Comparison of ENCODE assay signal across 8 cellular contexts in genomic region chr1:100353988-100354387, GRCh38.
DNase-seq lines count a peak whose midpoint lies in the region; ATAC-seq and TF ChIP-seq lines count a peak whose summit lies in the region.

No MANE protein-coding gene starts in this region.

- peaks cover 19% of the 10 kb centered on the region for H3K36me3 ChIP-seq in effector memory CD4-positive, alpha-beta T cell (ENCODE audit: control insufficient read depth, insufficient read depth, low read length)
- H3K36me3 ChIP-seq in neutrophil = no peaks in the 10 kb centered on the region

- ATAC-seq in HG02870 (IDR thresholded peaks at IDR 0.05; ENCODE audit: unreplicated experiment) = no peak

- no peaks in the 10 kb centered on the region for H3K27me3 ChIP-seq in effector memory CD4-positive, alpha-beta T cell (replicated peaks; ENCODE audit: control insufficient read depth, insufficient read depth, low read length, poor library complexity, severe bottlenecking)
- H3K27me3 ChIP-seq in neutrophil = no peaks in the 10 kb centered on the region

- TF ChIP-seq CTCF in neutrophil (IDR thresholded peaks at IDR 0.05) = no peak

- peak; percentile 61 for DNase-seq in ELF-1 (ENCODE audit: low read depth, low spot score)
- peak; percentile 11 for DNase-seq in NCI-H2227 treated with DMSO at 0.1 percent for 48 hours (lab: John Stamatoyannopoulos, UW)
- DNase-seq in effector memory CD4-positive, alpha-beta T cell = no peak
- DNase-seq in DMS114 treated with DMSO at 0.1 percent for 48 hours (lab: John Stamatoyannopoulos, UW; ENCODE audit: unreplicated experiment) = no peak
- no peak for DNase-seq in SKM-1 (lab: John Stamatoyannopoulos, UW; ENCODE audit: unreplicated experiment)
- no peak for DNase-seq in activated CD8-positive, alpha-beta memory T cell treated with anti-CD3 and anti-CD28 coated beads, Interleukin-2, amount 50 U/mL, for 48 hours

- H3K27ac ChIP-seq in effector memory CD4-positive, alpha-beta T cell (ENCODE audit: insufficient read depth, low read length, poor library complexity, severe bottlenecking) = peak overlapping the region; percentile 96
- H3K27ac ChIP-seq in neutrophil = peak overlapping the region; percentile 87

- H3K4me1 ChIP-seq in effector memory CD4-positive, alpha-beta T cell (ENCODE audit: control insufficient read depth, insufficient read depth, low read length, poor library complexity, severe bottlenecking) = peaks cover 37% of the 10 kb centered on the region
- peaks cover 65 to 73% of the 10 kb centered on the region in 2 experiments for H3K4me1 ChIP-seq in neutrophil (ENCODE audit: control insufficient read depth in 1 of 2, insufficient read depth in 1 of 2, low read depth in 1 of 2, low read length in 1 of 2)

- H3K9me3 ChIP-seq in effector memory CD4-positive, alpha-beta T cell (ENCODE audit: control insufficient read depth, low read length) = no peaks in the 10 kb centered on the region
- no peaks in the 10 kb centered on the region for H3K9me3 ChIP-seq in neutrophil

- H3K4me3 ChIP-seq in effector memory CD4-positive, alpha-beta T cell (ENCODE audit: insufficient read depth, low read depth, low read length, poor library complexity, severe bottlenecking) = peak overlapping the region; percentile 99
- peak overlapping the region in 1 of 2 experiments; percentile 91 for H3K4me3 ChIP-seq in neutrophil (ENCODE audit: low read depth in 1 of 2, low read length in 1 of 2)

Comparison
In these comparisons a context has a peak if more than half of its experiments do, and no peak if none do; other contexts are left out.
1. DNase-seq: peak in ELF-1 (single experiment) and NCI-H2227 treated with DMSO at 0.1 percent for 48 hours (single experiment); none in effector memory CD4-positive, alpha-beta T cell (0 of 3), DMS114 treated with DMSO at 0.1 percent for 48 hours (single experiment), SKM-1 (single experiment) and activated CD8-positive, alpha-beta memory T cell treated with anti-CD3 and anti-CD28 coated beads, Interleukin-2, amount 50 U/mL, for 48 hours (single experiment).